ENCODE assay signal across 10 cellular contexts in genomic region chr4:113574636-113575103, GRCh38.
DNase-seq lines count a peak whose midpoint lies in the region; ATAC-seq and TF ChIP-seq lines count a peak whose summit lies in the region.
"Had no signal": no experiment of that assay in that cellular context is flagged by ENCODE, and none has a peak within 500 bp of the region (broad histone marks: within the 10 kb centered on the region; RNA-seq: fewer than 3 reads in every experiment).

No MANE protein-coding gene starts in this region.

- ATAC-seq in natural killer cell (no peak), GM21528 (IDR thresholded peaks at IDR 0.05; ENCODE audit: low FRiP score, unreplicated experiment) (no peak)

- no peak for TF ChIP-seq CTCF in KMS-11 (conservative IDR thresholded peaks at IDR 0.05; ENCODE audit: low read depth, low read length)
- TF ChIP-seq CTCF in MCF 10A (IDR thresholded peaks at IDR 0.05; ENCODE audit: unreplicated experiment) = no peak
- TF ChIP-seq CTCF in thyroid gland (IDR thresholded peaks at IDR 0.05) = no peak
- no peak for TF ChIP-seq CTCF in natural killer cell (IDR thresholded peaks at IDR 0.05)

- H3K36me3 Mint-ChIP-seq in MCF 10A (ENCODE audit: insufficient read depth, unreplicated experiment) (peaks cover 25% of the 10 kb centered on the region), natural killer cell (no peaks in the 10 kb centered on the region)

- H3K27ac ChIP-seq in KMS-11 = peak overlapping the region; percentile 60
- peak overlapping the region; percentile 60 to 80 (median 79) for H3K27ac ChIP-seq in thyroid gland

- peak overlapping the region; percentile 50 for H3K4me2 ChIP-seq in KMS-11

- no peak for TF ChIP-seq POLR2A in thyroid gland (IDR thresholded peaks at IDR 0.05)

- peak; percentile 32 for DNase-seq in MCF 10A (ENCODE audit: unreplicated experiment)
- peak; percentile 58 for DNase-seq in kidney glomerular epithelial cell (lab: John Stamatoyannopoulos, UW)
- no peak for DNase-seq in thyroid gland
- DNase-seq in natural killer cell = no peak
- no peak for DNase-seq in NCI-H187 (lab: John Stamatoyannopoulos, UW)
- no peak for DNase-seq in KBM-7
- DNase-seq: H7, NCI-H1092 treated with DMSO at 0.1 percent for 48 hours had no signal

- peak overlapping the region; percentile 39 for H3K27ac Mint-ChIP-seq in MCF 10A (ENCODE audit: low read depth, unreplicated experiment)
- H3K27ac Mint-ChIP-seq in natural killer cell = no peak overlapping the region

- 18 to 24% methylated on average over 1 of the region's 1 CpG for WGBS in thyroid gland, 2 donors

- CTCF ChIA-PET in MCF 10A (lab: Yijun Ruan, JAX) = interaction anchor here (0.7 to 1.0 kb wide), 3 partner anchors 13 to 179 kb away, joined by 3 read pairs; no protein-coding TSS in a partner anchor

- H3K9me3 Mint-ChIP-seq in MCF 10A (ENCODE audit: unreplicated experiment) (no peaks in the 10 kb centered on the region), natural killer cell (no peaks in the 10 kb centered on the region)

- no peaks in the 10 kb centered on the region for H3K79me2 ChIP-seq in KMS-11 (ENCODE audit: insufficient read depth, low read depth)

- H3K27me3 ChIP-seq in KMS-11 (ENCODE audit: insufficient read depth, low read depth) = no peaks in the 10 kb centered on the region
- H3K27me3 ChIP-seq in thyroid gland = no peaks in the 10 kb centered on the region

- peak overlapping the region; percentile 5; the same call in 1 of the 2 replicates for H3K9ac ChIP-seq in KMS-11

- in situ Hi-C loops in KBM-7 (cut with MboI; ENCODE audit: low pct_unique_long_range_greater_than_20kb, low sequenced_read_pairs) = no loop called here

- POLR2A ChIA-PET in MCF 10A (lab: Yijun Ruan, JAX) = interaction anchor here (0.6 to 1.9 kb wide), 4 partner anchors 15 to 153 kb away, joined by 3 to 7 read pairs (median 4); no protein-coding TSS in a partner anchor

- intact Hi-C loops in MCF 10A (cut with micrococcal nuclease) (no loop called here), thyroid gland (cut with DNase I) (no loop called here), natural killer cell (cut with micrococcal nuclease) (no loop called here)

- H3K4me3 ChIP-seq in KMS-11 (IDR thresholded peaks at IDR 0.05; ENCODE audit: insufficient read depth, low read depth, low read length) (no peak overlapping the region), thyroid gland (replicated peaks in 1 of 3) (no peak overlapping the region)

- H3K4me3 Mint-ChIP-seq in MCF 10A (ENCODE audit: unreplicated experiment) (no peak overlapping the region), natural killer cell (no peak overlapping the region)

- peaks cover 26% of the 10 kb centered on the region for H3K4me1 Mint-ChIP-seq in MCF 10A (ENCODE audit: insufficient read depth, unreplicated experiment)
- H3K4me1 Mint-ChIP-seq in natural killer cell = peaks cover 50 to 62% of the 10 kb centered on the region in 2 donors

- H3K4me1 ChIP-seq in KMS-11 (ENCODE audit: low read depth, poor library complexity, severe bottlenecking) = peaks cover 47% of the 10 kb centered on the region
- peaks cover 12 to 26% of the 10 kb centered on the region in 2 donors for H3K4me1 ChIP-seq in thyroid gland

- no peak overlapping the region for H2AFZ ChIP-seq in KMS-11 (ENCODE audit: low read depth)

- no TSS peak for BruUV-seq in MCF 10A (replicated peaks; lab: Mats Ljungman, UMichigan)

- no peaks in the 10 kb centered on the region for H3K27me3 Mint-ChIP-seq in MCF 10A (ENCODE audit: insufficient read depth, unreplicated experiment)
- H3K27me3 Mint-ChIP-seq in natural killer cell (ENCODE audit: low read depth in 2 of 2) = no peaks in the 10 kb centered on the region

- H3K9me3 ChIP-seq in thyroid gland = no peaks in the 10 kb centered on the region

- H4K20me1 ChIP-seq in KMS-11 (ENCODE audit: insufficient read depth) = no peaks in the 10 kb centered on the region

- no peaks in the 10 kb centered on the region for H3K36me3 ChIP-seq in KMS-11 (ENCODE audit: insufficient read depth)
- H3K36me3 ChIP-seq in thyroid gland = no peaks in the 10 kb centered on the region

Comparison
In these comparisons a context has a peak if more than half of its experiments do, and no peak if none do; other contexts are left out.
1. DNase-seq: peak in MCF 10A (single experiment) and kidney glomerular epithelial cell (single experiment); none in thyroid gland (0 of 2), natural killer cell (single experiment), NCI-H187 (0 of 2) and KBM-7 (single experiment).